In the genomic region with DNA sequence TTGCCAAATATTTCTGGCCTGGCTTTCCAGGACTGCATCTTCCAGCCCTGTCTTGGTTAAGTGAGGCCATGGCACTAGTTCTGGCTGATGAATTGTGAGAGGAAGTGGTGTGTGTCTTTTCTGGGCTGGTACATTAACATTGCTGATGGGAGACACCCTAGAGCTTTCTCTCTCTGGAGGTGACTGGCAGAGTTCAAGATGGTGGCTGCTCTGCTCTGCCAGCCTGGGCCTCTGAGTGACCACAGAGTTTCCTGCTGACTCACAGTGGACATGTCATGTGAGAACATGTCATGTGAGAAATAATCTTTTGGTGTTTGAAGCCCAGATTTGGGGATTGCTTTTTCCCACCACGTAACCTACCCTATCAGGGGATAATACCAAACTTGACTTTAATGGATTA, we compare ENCODE assay signal across 1 cellular context.
TF ChIP-seq lines count a peak whose summit lies in the region.

No MANE protein-coding gene starts in this region.

TF ChIP-seq in K562, 482 proteins besides CTCF, POLR2A, EP300 and RAD21 (continued from another document):
- TF ChIP-seq MGA (IDR thresholded peaks at IDR 0.05), result 0 out of 2 replicates have a peak, but pooled peaks have one; percentile 30
- TF ChIP-seq ILK (tag; IDR thresholded peaks at IDR 0.05; ENCODE audit: borderline replicate concordance, low read depth), result no peak
- peak; percentile 93 for TF ChIP-seq DMBX1 (CRISPR knock-in tag; IDR thresholded peaks at IDR 0.05; ENCODE audit: borderline replicate concordance)
- no peak for TF ChIP-seq MCM3 (IDR thresholded peaks at IDR 0.05)
- peak; percentile 61; the same call in 1 of the 2 replicates for TF ChIP-seq RAD51 (IDR thresholded peaks at IDR 0.05; ENCODE audit: borderline replicate concordance, low read depth)
- 0 out of 2 replicates have a peak, but pooled peaks have one; percentile 58 for TF ChIP-seq DDX20 (tag; IDR thresholded peaks at IDR 0.05; ENCODE audit: low read depth)
- TF ChIP-seq FUS (optimal IDR thresholded peaks at IDR 0.05; ENCODE audit: low read depth, low read length), result no peak
- TF ChIP-seq, protein P1, sequence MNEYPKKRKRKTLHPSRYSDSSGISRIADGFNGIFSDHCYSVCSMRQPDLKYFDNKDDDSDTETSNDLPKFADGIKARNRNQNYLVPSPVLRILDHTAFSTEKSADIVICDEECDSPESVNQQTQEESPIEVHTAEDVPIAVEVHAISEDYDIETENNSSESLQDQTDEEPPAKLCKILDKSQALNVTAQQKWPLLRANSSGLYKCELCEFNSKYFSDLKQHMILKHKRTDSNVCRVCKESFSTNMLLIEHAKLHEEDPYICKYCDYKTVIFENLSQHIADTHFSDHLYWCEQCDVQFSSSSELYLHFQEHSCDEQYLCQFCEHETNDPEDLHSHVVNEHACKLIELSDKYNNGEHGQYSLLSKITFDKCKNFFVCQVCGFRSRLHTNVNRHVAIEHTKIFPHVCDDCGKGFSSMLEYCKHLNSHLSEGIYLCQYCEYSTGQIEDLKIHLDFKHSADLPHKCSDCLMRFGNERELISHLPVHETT (CRISPR knock-in tag; conservative IDR thresholded peaks at IDR 0.05 in 1 of 2, IDR thresholded peaks at IDR 0.05 in 1 of 2), result peak in 1 of 2 experiments; percentile 83; a peak in 2 of 4 replicates
- peak; percentile 46; the same call in 1 of the 2 replicates for TF ChIP-seq ZNF316 (IDR thresholded peaks at IDR 0.05)
- TF ChIP-seq L3MBTL2 (IDR thresholded peaks at IDR 0.05), result peak; percentile 44; the same call in 1 of the 2 replicates
- peak; percentile 87 for TF ChIP-seq GTF2A2 (tag; IDR thresholded peaks at IDR 0.05)
- TF ChIP-seq SOX6 (IDR thresholded peaks at IDR 0.05), result no peak
- peak; percentile 55; the same call in 1 of the 2 replicates for TF ChIP-seq PTTG1 (tag; IDR thresholded peaks at IDR 0.05; ENCODE audit: low read depth)
- no peak for TF ChIP-seq XRCC5 (IDR thresholded peaks at IDR 0.05; ENCODE audit: low read depth, low read length)
- TF ChIP-seq ZNF133 (CRISPR knock-in tag; IDR thresholded peaks at IDR 0.05), result no peak
- no peak for TF ChIP-seq RBM15 (IDR thresholded peaks at IDR 0.05; ENCODE audit: insufficient read depth, low read length)
- TF ChIP-seq, protein P2, sequence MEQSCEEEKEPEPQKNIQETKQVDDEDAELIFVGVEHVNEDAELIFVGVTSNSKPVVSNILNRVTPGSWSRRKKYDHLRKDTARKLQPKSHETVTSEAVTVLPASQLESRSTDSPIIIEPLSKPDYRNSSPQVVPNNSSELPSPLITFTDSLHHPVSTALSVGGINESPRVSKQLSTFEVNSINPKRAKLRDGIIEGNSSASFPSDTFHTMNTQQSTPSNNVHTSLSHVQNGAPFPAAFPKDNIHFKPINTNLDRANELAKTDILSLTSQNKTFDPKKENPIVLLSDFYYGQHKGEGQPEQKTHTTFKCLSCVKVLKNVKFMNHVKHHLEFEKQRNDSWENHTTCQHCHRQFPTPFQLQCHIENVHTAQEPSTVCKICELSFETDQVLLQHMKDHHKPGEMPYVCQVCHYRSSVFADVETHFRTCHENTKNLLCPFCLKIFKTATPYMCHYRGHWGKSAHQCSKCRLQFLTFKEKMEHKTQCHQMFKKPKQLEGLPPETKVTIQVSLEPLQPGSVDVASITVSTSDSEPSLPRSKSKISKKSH (CRISPR knock-in tag; IDR thresholded peaks at IDR 0.05), result no peak
- TF ChIP-seq, protein P3, sequence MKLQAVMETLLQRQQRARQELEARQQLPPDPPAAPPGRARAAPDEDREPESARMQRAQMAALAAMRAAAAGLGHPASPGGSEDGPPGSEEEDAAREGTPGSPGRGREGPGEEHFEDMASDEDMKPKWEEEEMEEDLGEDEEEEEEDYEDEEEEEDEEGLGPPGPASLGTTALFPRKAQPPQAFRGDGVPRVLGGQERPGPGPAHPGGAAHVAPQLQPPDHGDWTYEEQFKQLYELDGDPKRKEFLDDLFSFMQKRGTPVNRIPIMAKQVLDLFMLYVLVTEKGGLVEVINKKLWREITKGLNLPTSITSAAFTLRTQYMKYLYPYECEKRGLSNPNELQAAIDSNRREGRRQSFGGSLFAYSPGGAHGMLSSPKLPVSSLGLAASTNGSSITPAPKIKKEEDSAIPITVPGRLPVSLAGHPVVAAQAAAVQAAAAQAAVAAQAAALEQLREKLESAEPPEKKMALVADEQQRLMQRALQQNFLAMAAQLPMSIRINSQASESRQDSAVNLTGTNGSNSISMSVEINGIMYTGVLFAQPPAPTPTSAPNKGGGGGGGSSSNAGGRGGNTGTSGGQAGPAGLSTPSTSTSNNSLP (IDR thresholded peaks at IDR 0.05; ENCODE audit: borderline replicate concordance, low read depth, low read length), result no peak
- TF ChIP-seq ZNF41 (CRISPR knock-in tag; conservative IDR thresholded peaks at IDR 0.05), result peak; percentile 54; the same call in 1 of the 2 replicates
- TF ChIP-seq, protein P4, sequence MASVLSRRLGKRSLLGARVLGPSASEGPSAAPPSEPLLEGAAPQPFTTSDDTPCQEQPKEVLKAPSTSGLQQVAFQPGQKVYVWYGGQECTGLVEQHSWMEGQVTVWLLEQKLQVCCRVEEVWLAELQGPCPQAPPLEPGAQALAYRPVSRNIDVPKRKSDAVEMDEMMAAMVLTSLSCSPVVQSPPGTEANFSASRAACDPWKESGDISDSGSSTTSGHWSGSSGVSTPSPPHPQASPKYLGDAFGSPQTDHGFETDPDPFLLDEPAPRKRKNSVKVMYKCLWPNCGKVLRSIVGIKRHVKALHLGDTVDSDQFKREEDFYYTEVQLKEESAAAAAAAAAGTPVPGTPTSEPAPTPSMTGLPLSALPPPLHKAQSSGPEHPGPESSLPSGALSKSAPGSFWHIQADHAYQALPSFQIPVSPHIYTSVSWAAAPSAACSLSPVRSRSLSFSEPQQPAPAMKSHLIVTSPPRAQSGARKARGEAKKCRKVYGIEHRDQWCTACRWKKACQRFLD (CRISPR knock-in tag; IDR thresholded peaks at IDR 0.05), result peak; percentile 92
- TF ChIP-seq TEAD1 (CRISPR knock-in tag; IDR thresholded peaks at IDR 0.05), result no peak
- peak; percentile 76; the same call in 1 of the 2 replicates for TF ChIP-seq ZNF449 (CRISPR knock-in tag; IDR thresholded peaks at IDR 0.05)
- no peak for TF ChIP-seq ZFP1 (CRISPR knock-in tag; IDR thresholded peaks at IDR 0.05)
- TF ChIP-seq, protein P5, sequence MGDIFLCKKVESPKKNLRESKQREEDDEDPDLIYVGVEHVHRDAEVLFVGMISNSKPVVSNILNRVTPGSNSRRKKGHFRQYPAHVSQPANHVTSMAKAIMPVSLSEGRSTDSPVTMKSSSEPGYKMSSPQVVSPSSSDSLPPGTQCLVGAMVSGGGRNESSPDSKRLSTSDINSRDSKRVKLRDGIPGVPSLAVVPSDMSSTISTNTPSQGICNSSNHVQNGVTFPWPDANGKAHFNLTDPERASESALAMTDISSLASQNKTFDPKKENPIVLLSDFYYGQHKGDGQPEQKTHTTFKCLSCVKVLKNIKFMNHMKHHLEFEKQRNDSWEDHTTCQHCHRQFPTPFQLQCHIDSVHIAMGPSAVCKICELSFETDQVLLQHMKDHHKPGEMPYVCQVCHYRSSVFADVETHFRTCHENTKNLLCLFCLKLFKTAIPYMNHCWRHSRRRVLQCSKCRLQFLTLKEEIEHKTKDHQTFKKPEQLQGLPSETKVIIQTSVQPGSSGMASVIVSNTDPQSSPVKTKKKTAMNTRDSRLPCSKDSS (IDR thresholded peaks at IDR 0.05; ENCODE audit: low read depth, partially characterized antibody), result no peak
